15 cellular contexts compared by ENCODE assay signal in genomic region chr6:149368065-149368464, GRCh38. TPM values are rescaled to one million over a fixed set of nuclear protein-coding genes. Genes with fewer than 3 reads are reported as not detected.
DNase-seq lines count a peak whose midpoint lies in the region; ATAC-seq lines count a peak whose summit lies in the region.
"Had no signal": no experiment of that assay in that cellular context is flagged by ENCODE, and none has a peak within 500 bp of the region (broad histone marks: within the 10 kb centered on the region; RNA-seq: fewer than 3 reads in every experiment).

No MANE protein-coding gene starts in this region.

- POLR2A ChIA-PET in activated naive CD8-positive, alpha-beta T cell treated with anti-CD3 and anti-CD28 coated beads, Interleukin-2, amount 10 ng/mL, durations not matched to agents 7 days and 5 days (lab: Charles Lee), result interaction anchor here (0.9 to 1.9 kb wide), 2 partner anchors 47 to 50 kb away, joined by 3 to 10 read pairs; partner anchors contain the start of gene TAB2

- no peak overlapping the region for H3K4me3 Mint-ChIP-seq in activated naive CD8-positive, alpha-beta T cell treated with anti-CD3 and anti-CD28 coated beads, Interleukin-2, amount 10 ng/mL, durations not matched to agents 7 days and 5 days
- H3K4me3 Mint-ChIP-seq in activated naive CD8-positive, alpha-beta T cell treated with anti-CD3 and anti-CD28 coated beads for 36 hours, result no peak overlapping the region
- no peak overlapping the region for H3K4me3 Mint-ChIP-seq in effector memory CD8-positive, alpha-beta T cell
- H3K4me3 Mint-ChIP-seq: activated CD4-positive, alpha-beta T cell treated with anti-CD3 and anti-CD28 coated beads, Interleukin-2, amount 10 ng/mL, durations not matched to agents 24 days and 14 days; CD4-positive, alpha-beta memory T cell had no signal

- H3K4me1 Mint-ChIP-seq in activated naive CD8-positive, alpha-beta T cell treated with anti-CD3 and anti-CD28 coated beads, Interleukin-2, amount 10 ng/mL, durations not matched to agents 7 days and 5 days, result peaks cover 38% of the 10 kb centered on the region
- peaks cover 43% of the 10 kb centered on the region for H3K4me1 Mint-ChIP-seq in activated naive CD8-positive, alpha-beta T cell treated with anti-CD3 and anti-CD28 coated beads for 36 hours
- H3K4me1 Mint-ChIP-seq in effector memory CD8-positive, alpha-beta T cell (ENCODE audit: low read depth in 2 of 2), result peaks cover 16 to 22% of the 10 kb centered on the region in 2 donors

- peak; percentile 79 for ATAC-seq in activated naive CD8-positive, alpha-beta T cell treated with anti-CD3 and anti-CD28 coated beads, Interleukin-2, amount 10 ng/mL, durations not matched to agents 7 days and 5 days (ENCODE audit: low read depth)
- ATAC-seq in GM21786 (IDR thresholded peaks at IDR 0.05; ENCODE audit: unreplicated experiment), result peak; percentile 64
- peak; percentile 71 for ATAC-seq in HG03571 (IDR thresholded peaks at IDR 0.05; ENCODE audit: unreplicated experiment)
- no peak for ATAC-seq in HG03439 (IDR thresholded peaks at IDR 0.05; ENCODE audit: unreplicated experiment)
- no peak for ATAC-seq in HG03135 (IDR thresholded peaks at IDR 0.05; ENCODE audit: unreplicated experiment)
- no peak for ATAC-seq in effector memory CD8-positive, alpha-beta T cell (replicated peaks)
- ATAC-seq: left cardiac atrium had no signal

- H3K36me3 Mint-ChIP-seq in activated naive CD8-positive, alpha-beta T cell treated with anti-CD3 and anti-CD28 coated beads, Interleukin-2, amount 10 ng/mL, durations not matched to agents 7 days and 5 days, result peaks cover 24% of the 10 kb centered on the region
- H3K36me3 Mint-ChIP-seq in activated naive CD8-positive, alpha-beta T cell treated with anti-CD3 and anti-CD28 coated beads for 36 hours, result peaks cover 32% of the 10 kb centered on the region
- H3K36me3 Mint-ChIP-seq in effector memory CD8-positive, alpha-beta T cell (ENCODE audit: insufficient read depth), result peaks cover 20% of the 10 kb centered on the region

- H3K27ac Mint-ChIP-seq in activated naive CD8-positive, alpha-beta T cell treated with anti-CD3 and anti-CD28 coated beads, Interleukin-2, amount 10 ng/mL, durations not matched to agents 7 days and 5 days, result no peak overlapping the region
- no peak overlapping the region for H3K27ac Mint-ChIP-seq in activated naive CD8-positive, alpha-beta T cell treated with anti-CD3 and anti-CD28 coated beads for 36 hours
- H3K27ac Mint-ChIP-seq in effector memory CD8-positive, alpha-beta T cell, result no peak overlapping the region
- H3K27ac Mint-ChIP-seq: activated CD4-positive, alpha-beta T cell treated with anti-CD3 and anti-CD28 coated beads, Interleukin-2, amount 10 ng/mL, durations not matched to agents 24 days and 14 days; CD4-positive, alpha-beta memory T cell had no signal

- no peak for DNase-seq in activated naive CD8-positive, alpha-beta T cell treated with anti-CD3 and anti-CD28 coated beads, Interleukin-2, amount 10 ng/mL, durations not matched to agents 7 days and 5 days
- DNase-seq in activated naive CD8-positive, alpha-beta T cell treated with anti-CD3 and anti-CD28 coated beads for 36 hours, result no peak
- DNase-seq in effector memory CD8-positive, alpha-beta T cell, result no peak
- DNase-seq in hypothalamus (lab: John Stamatoyannopoulos, UW), result no peak
- DNase-seq: activated CD4-positive, alpha-beta T cell treated with anti-CD3 and anti-CD28 coated beads, Interleukin-2, amount 10 ng/mL, durations not matched to agents 24 days and 14 days; amniotic stem cell; CD4-positive, alpha-beta memory T cell; left cardiac atrium; NCI-H1930; NCI-H524; pancreas had no signal

- H3K27me3 Mint-ChIP-seq in activated naive CD8-positive, alpha-beta T cell treated with anti-CD3 and anti-CD28 coated beads, Interleukin-2, amount 10 ng/mL, durations not matched to agents 7 days and 5 days, result no peaks in the 10 kb centered on the region
- H3K27me3 Mint-ChIP-seq in activated naive CD8-positive, alpha-beta T cell treated with anti-CD3 and anti-CD28 coated beads for 36 hours, result no peaks in the 10 kb centered on the region
- H3K27me3 Mint-ChIP-seq in effector memory CD8-positive, alpha-beta T cell, result no peaks in the 10 kb centered on the region
- H3K27me3 Mint-ChIP-seq: activated CD4-positive, alpha-beta T cell treated with anti-CD3 and anti-CD28 coated beads, Interleukin-2, amount 10 ng/mL, durations not matched to agents 24 days and 14 days; CD4-positive, alpha-beta memory T cell had no signal

- no peaks in the 10 kb centered on the region for H3K9me3 Mint-ChIP-seq in activated naive CD8-positive, alpha-beta T cell treated with anti-CD3 and anti-CD28 coated beads, Interleukin-2, amount 10 ng/mL, durations not matched to agents 7 days and 5 days
- H3K9me3 Mint-ChIP-seq in activated naive CD8-positive, alpha-beta T cell treated with anti-CD3 and anti-CD28 coated beads for 36 hours, result peaks cover 2% of the 10 kb centered on the region
- H3K9me3 Mint-ChIP-seq in effector memory CD8-positive, alpha-beta T cell, result no peaks in the 10 kb centered on the region
- H3K9me3 Mint-ChIP-seq: activated CD4-positive, alpha-beta T cell treated with anti-CD3 and anti-CD28 coated beads, Interleukin-2, amount 10 ng/mL, durations not matched to agents 24 days and 14 days; CD4-positive, alpha-beta memory T cell had no signal

RNA-seq across cellular contexts. Expression of gene SUMO4, which starts 32.0 kb away (rescaled TPM):
- 1 to 10 TPM; 9.3 to 9.5 TPM for total RNA-seq in activated naive CD8-positive, alpha-beta T cell treated with anti-CD3 and anti-CD28 coated beads, Interleukin-2, amount 10 ng/mL, durations not matched to agents 7 days and 5 days
- total RNA-seq in activated naive CD8-positive, alpha-beta T cell treated with anti-CD3 and anti-CD28 coated beads for 36 hours, result 1 to 10 TPM; 2.3 to 2.6 TPM

RNA-seq across cellular contexts. Expression of gene TAB2, which starts 50.6 kb away (rescaled TPM):
- total RNA-seq in activated naive CD8-positive, alpha-beta T cell treated with anti-CD3 and anti-CD28 coated beads, Interleukin-2, amount 10 ng/mL, durations not matched to agents 7 days and 5 days, result 100 to 1,000 TPM; 115 to 130 TPM
- total RNA-seq in activated naive CD8-positive, alpha-beta T cell treated with anti-CD3 and anti-CD28 coated beads for 36 hours, result 10 to 100 TPM; 55.5 to 56.1 TPM

Comparison
In these comparisons a context has a peak if more than half of its experiments do, and no peak if none do; other contexts are left out.
1. ATAC-seq: peak in activated naive CD8-positive, alpha-beta T cell treated with anti-CD3 and anti-CD28 coated beads, Interleukin-2, amount 10 ng/mL, durations not matched to agents 7 days and 5 days (single experiment), GM21786 (single experiment) and HG03571 (single experiment); none in HG03439 (single experiment), HG03135 (single experiment) and effector memory CD8-positive, alpha-beta T cell (single experiment).